Comparison of ENCODE assay signal across 10 cellular contexts in the genomic region with DNA sequence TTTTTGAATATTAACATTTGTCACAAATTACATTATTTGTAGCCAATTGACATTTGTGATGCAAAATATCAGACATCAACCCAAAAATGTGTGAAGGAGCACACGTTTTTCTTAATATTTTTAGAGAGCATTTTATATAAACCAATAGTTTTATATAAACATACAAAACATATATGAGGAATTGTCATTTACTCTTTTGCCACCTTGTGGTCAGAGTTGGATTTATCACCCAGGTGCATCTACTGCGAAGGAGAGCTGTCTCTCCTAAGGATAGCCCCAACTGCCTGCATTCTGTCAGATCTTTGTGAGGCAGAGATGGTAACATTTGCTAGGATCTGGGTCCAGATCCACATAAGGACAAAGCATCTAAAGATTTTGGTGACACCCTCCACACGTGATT. TPM values are rescaled to one million over a fixed set of nuclear protein-coding genes. Genes with fewer than 3 reads are reported as not detected.
A peak's percentile ranks its signal among the peaks of the same experiment; 100 is the strongest.
DNase-seq lines count a peak whose midpoint lies in the region; ATAC-seq and TF ChIP-seq lines count a peak whose summit lies in the region.
"Had no signal": no experiment of that assay in that cellular context is flagged by ENCODE, and none has a peak within 500 bp of the region (broad histone marks: within the 10 kb centered on the region; RNA-seq: fewer than 3 reads in every experiment).

No MANE protein-coding gene starts in this region.

- H3K27me3 ChIP-seq in A673 (replicated peaks; ENCODE audit: insufficient read depth, low read depth, low read length, poor library complexity) (no peaks in the 10 kb centered on the region), right lobe of liver (no peaks in the 10 kb centered on the region)

- peak; percentile 63 for TF ChIP-seq CTCF in A673 (conservative IDR thresholded peaks at IDR 0.05; ENCODE audit: low read depth, low read length)
- peak; percentile 50 to 59 (median 56) for TF ChIP-seq CTCF in right lobe of liver (IDR thresholded peaks at IDR 0.05)
- no peak for TF ChIP-seq CTCF in omental fat pad (IDR thresholded peaks at IDR 0.05)

- H3K27ac ChIP-seq in A673 (ENCODE audit: low read depth, low read length, poor library complexity, severe bottlenecking) (no peak overlapping the region), right lobe of liver (no peak overlapping the region)

- ATAC-seq in right lobe of liver (peak; percentile 44 to 48 (median 46)), HG03520 (IDR thresholded peaks at IDR 0.05; ENCODE audit: unreplicated experiment) (no peak), omental fat pad (ENCODE audit: low FRiP score) (no peak)

- CTCF ChIA-PET in A673 (lab: Charles Lee), result interaction anchor here (0.6 to 0.7 kb wide), 2 partner anchors 11 to 36 kb away, joined by 3 to 4 read pairs; no protein-coding TSS in a partner anchor

- no peaks in the 10 kb centered on the region for H3K9me3 ChIP-seq in A673 (ENCODE audit: low read depth, low read length, poor library complexity, severe bottlenecking)
- H3K9me3 ChIP-seq in right lobe of liver, result no peaks in the 10 kb centered on the region

- DNase-seq in A673 (ENCODE audit: low spot score) (peak; percentile 49), DMS53 treated with DMSO at 0.1 percent for 48 hours (lab: John Stamatoyannopoulos, UW; ENCODE audit: unreplicated experiment) (peak; percentile 36), NCI-H1048 (lab: John Stamatoyannopoulos, UW) (peak; percentile 1), amniotic stem cell (lab: John Stamatoyannopoulos, UW) (peak; percentile 0), right lobe of liver (no peak), ecto neural progenitor cell (ENCODE audit: low spot score) (no peak), omental fat pad (ENCODE audit: low spot score) (no peak)

- WGBS in right lobe of liver (ENCODE audit: insufficient coverage, low coverage, low lambda C conversion rate, missing lambda C conversion rate), result 3% methylated on average over 3 of the region's 3 CpGs

- no peaks in the 10 kb centered on the region for H3K4me1 ChIP-seq in A673 (ENCODE audit: insufficient read depth, low read length, poor library complexity, severe bottlenecking)
- H3K4me1 ChIP-seq in right lobe of liver, result peaks cover 0 to 13% (median 0%) of the 10 kb centered on the region in 4 donors

- no peak for TF ChIP-seq POLR2A in right lobe of liver (IDR thresholded peaks at IDR 0.05)

- H3K4me3 ChIP-seq in A673 (ENCODE audit: low read depth, low read length, poor library complexity, severe bottlenecking) (no peak overlapping the region), right lobe of liver (no peak overlapping the region)

- no TSS peak for BruUV-seq in A673 (replicated peaks; lab: Mats Ljungman, UMichigan)

- H3K36me3 ChIP-seq in A673 (ENCODE audit: insufficient read depth, low read length, poor library complexity, severe bottlenecking) (no peaks in the 10 kb centered on the region), right lobe of liver (no peaks in the 10 kb centered on the region)

- intact Hi-C loops in A673 (cut with micrococcal nuclease; ENCODE audit: unreplicated experiment), result loop anchor here (1.0 kb wide), 1 partner anchor 36 kb away; no protein-coding TSS in a partner anchor
- intact Hi-C loops in right lobe of liver (cut with DNase I), result no loop called here

- POLR2A ChIA-PET in A673 (lab: Charles Lee; ENCODE audit: low non-redundant PET), result no interaction called here

RNA-seq across cellular contexts. Expression of gene USP27X, which starts 2.5 kb away (rescaled TPM):
- total RNA-seq in A673 (2021), result 6.4 and 6.7 TPM in 2 replicates
- 1 to 10 TPM in 4 of 6 experiments, under 1 TPM in 2; 0.68 to 1.5 (median 1.2) TPM for total RNA-seq in right lobe of liver
- total RNA-seq in omental fat pad, result 1 to 10 TPM; 1.6 to 2.8 (median 2.3) TPM

RNA-seq across cellular contexts. Expression of gene CLCN5, which starts 45.6 kb away (rescaled TPM):
- total RNA-seq in A673 (2021) (21.4 and 25.3 TPM in 2 replicates), right lobe of liver (10 to 100 TPM in 5 of 6 experiments, 1 to 10 TPM in 1; 9.7 to 26.5 (median 14.0) TPM), omental fat pad (10 to 100 TPM in 1 of 4 donors, 1 to 10 TPM in 3; 6.6 to 15.0 (median 8.0) TPM)

RNA-seq across cellular contexts. Expression of gene PAGE4, which starts 47.6 kb away (rescaled TPM):
- total RNA-seq in A673 (2021) (not detected in 2 replicates), right lobe of liver (under 1 TPM in 1 of 6 experiments, not detected in 5; 0.98 TPM), omental fat pad (not detected)
- total RNA-seq: HT1080, subcutaneous adipose tissue had no signal

Comparison
In these comparisons a context has a peak if more than half of its experiments do, and no peak if none do; other contexts are left out.
1. DNase-seq: peak in A673 (single experiment), DMS53 treated with DMSO at 0.1 percent for 48 hours (single experiment), NCI-H1048 (single experiment) and amniotic stem cell (single experiment); none in right lobe of liver (0 of 3), ecto neural progenitor cell (single experiment) and omental fat pad (single experiment).
2. CTCF ChIP-seq: peak in A673 (single experiment) and right lobe of liver (4 of 4); none in omental fat pad (0 of 3).
3. ATAC-seq: peak in right lobe of liver (4 of 4); none in HG03520 (single experiment) and omental fat pad (single experiment).